32 cellular contexts compared by ENCODE assay signal in the genomic region with DNA sequence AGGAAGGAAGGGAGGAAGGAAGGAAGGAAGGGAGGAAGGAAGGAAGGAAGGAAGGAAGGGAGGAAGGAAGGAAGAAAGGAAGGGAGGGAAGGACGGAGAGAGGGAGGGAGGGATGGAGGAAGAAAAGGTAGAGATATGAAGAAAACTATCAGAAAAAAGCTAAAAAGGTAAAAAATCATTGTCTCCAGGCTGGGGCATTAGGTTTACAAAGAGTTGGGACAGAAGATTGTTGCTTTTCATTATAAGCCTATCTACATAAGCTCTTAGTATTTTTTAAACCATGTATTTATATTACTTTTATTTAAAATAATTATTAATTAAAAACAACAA. TPM values are rescaled to one million over a fixed set of nuclear protein-coding genes. Genes with fewer than 3 reads are reported as not detected.
"Had no signal": no experiment of that assay in that cellular context is flagged by ENCODE, and none has a peak within 500 bp of the region (broad histone marks: within the 10 kb centered on the region; RNA-seq: fewer than 3 reads in every experiment).

No MANE protein-coding gene starts in this region.

- H3K27ac ChIP-seq: lower lobe of right lung, pancreas, prostate gland, testis, thyroid gland, transverse colon, upper lobe of left lung, vagina had no signal

- H3K9me3 Mint-ChIP-seq: nephron had no signal

- FAIRE-seq: keratinocyte, pancreas had no signal

- H3K36me3 ChIP-seq: lower lobe of right lung, pancreas, prostate gland, thyroid gland, transverse colon, upper lobe of left lung, vagina had no signal

- H3K36me3 Mint-ChIP-seq: stimulated activated memory B cell treated with anti-CD40 and anti-IgM and Interleukin-4, amounts not matched to agents 10 μg/mL and 1 μg/mL and 100 μg/mL, for 72 hours had no signal

- H3K27me3 ChIP-seq: pancreas, testis, thyroid gland, upper lobe of left lung, vagina had no signal

- H3K4me3 ChIP-seq: lower lobe of right lung, pancreas, prostate gland, smooth muscle cell, testis, thyroid gland, transverse colon, upper lobe of left lung, vagina had no signal

- H3K4me1 ChIP-seq: lower lobe of right lung, pancreas, prostate gland, testis, thyroid gland, transverse colon, upper lobe of left lung, vagina had no signal

- ATAC-seq: left cardiac atrium; left lobe of liver; left ventricle myocardium superior; lower lobe of right lung; naive thymus-derived CD8-positive, alpha-beta T cell; pancreas; right cardiac atrium; stimulated activated memory B cell treated with anti-CD40 and anti-IgM and Interleukin-4, amounts not matched to agents 10 μg/mL and 1 μg/mL and 100 μg/mL, for 72 hours; stimulated activated naive CD8-positive, alpha-beta T cell treated with anti-CD3 and anti-CD28 coated beads, Interleukin-15, amount 100 ng/mL, for 72 hours had no signal

- H3K4me2 ChIP-seq: smooth muscle cell had no signal

- DNase-seq: hypothalamus; kidney glomerular epithelial cell; left cardiac atrium; left ventricle myocardium superior; lower lobe of right lung; mammary epithelial cell; mesenchymal stem cell; naive thymus-derived CD8-positive, alpha-beta T cell; nucleus accumbens; pancreas; posterior cingulate gyrus; retina; right cardiac atrium; stimulated activated CD4-positive, alpha-beta T cell treated with anti-CD3 and anti-CD28 coated beads, Interleukin-1b, Interleukin-23, amount 100 ng/mL, for 48 hours; stimulated activated CD4-positive, alpha-beta T cell treated with anti-CD3 and anti-CD28 coated beads, Interleukin-2, amount 100 ng/mL, for 48 hours; stimulated activated CD4-positive, alpha-beta T cell treated with anti-CD3 and anti-CD28 coated beads, Interleukin-4, amount 100 ng/mL, for 4 hours; stimulated activated CD8-positive, alpha-beta memory T cell treated with anti-CD3 and anti-CD28 coated beads, Interleukin-4, amount 100 ng/mL, for 48 hours; stimulated activated naive CD4-positive, alpha-beta T cell treated with Interleukin-2 at 50 U/mL for 16 hours; stimulated activated naive CD8-positive, alpha-beta T cell treated with anti-CD3 and anti-CD28 coated beads, Interleukin-15, amount 100 ng/mL, for 72 hours; testis; thyroid gland; transverse colon; upper lobe of left lung had no signal

- H3K4me3 Mint-ChIP-seq: naive thymus-derived CD8-positive, alpha-beta T cell; nephron; neural crest cell; stimulated activated memory B cell treated with anti-CD40 and anti-IgM and Interleukin-4, amounts not matched to agents 10 μg/mL and 1 μg/mL and 100 μg/mL, for 72 hours; stimulated activated naive CD8-positive, alpha-beta T cell treated with anti-CD3 and anti-CD28 coated beads, Interleukin-15, amount 100 ng/mL, for 72 hours had no signal

- H3K4me1 Mint-ChIP-seq: naive thymus-derived CD8-positive, alpha-beta T cell; stimulated activated memory B cell treated with anti-CD40 and anti-IgM and Interleukin-4, amounts not matched to agents 10 μg/mL and 1 μg/mL and 100 μg/mL, for 72 hours; stimulated activated naive CD8-positive, alpha-beta T cell treated with anti-CD3 and anti-CD28 coated beads, Interleukin-15, amount 100 ng/mL, for 72 hours had no signal

- H3K27ac Mint-ChIP-seq: naive thymus-derived CD8-positive, alpha-beta T cell; nephron; stimulated activated memory B cell treated with anti-CD40 and anti-IgM and Interleukin-4, amounts not matched to agents 10 μg/mL and 1 μg/mL and 100 μg/mL, for 72 hours; stimulated activated naive CD8-positive, alpha-beta T cell treated with anti-CD3 and anti-CD28 coated beads, Interleukin-15, amount 100 ng/mL, for 72 hours had no signal

- H3K9me3 ChIP-seq: lower lobe of right lung, pancreas, prostate gland, testis, thyroid gland, transverse colon, upper lobe of left lung, vagina had no signal

RNA-seq across cellular contexts. Expression of a gene that starts 37.2 kb away (rescaled TPM):
- total RNA-seq: naive thymus-derived CD8-positive, alpha-beta T cell; neural crest cell; skeletal muscle tissue had no signal
- polyA plus RNA-seq: naive thymus-derived CD8-positive, alpha-beta T cell had no signal
